In the genomic region with DNA sequence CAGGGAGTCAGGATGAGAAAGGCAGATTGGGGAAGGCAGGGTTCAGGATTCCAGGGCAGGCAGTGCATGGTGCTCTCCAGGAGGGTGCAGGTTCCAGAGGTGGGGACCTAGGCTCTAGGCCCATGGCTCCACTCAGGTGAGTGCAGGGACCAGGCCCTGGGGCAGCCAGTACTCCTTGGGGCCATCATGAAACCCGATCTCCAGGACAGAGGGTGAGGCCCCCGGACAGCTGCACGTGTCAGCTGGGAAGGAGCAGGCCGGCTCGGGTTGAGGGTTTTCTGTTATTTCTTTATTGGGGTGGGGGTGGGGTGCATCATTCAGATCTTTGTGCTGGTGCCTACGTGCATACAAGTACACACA, we compare ENCODE assay signal across 1 cellular context.
TF ChIP-seq lines count a peak whose summit lies in the region.

No MANE protein-coding gene starts in this region.

TF ChIP-seq in H1, 55 proteins besides CTCF, POLR2A, EP300 and RAD21 (continued from another document):
- TF ChIP-seq MAX (IDR thresholded peaks at IDR 0.05): peak; percentile 43
